In the genomic region with DNA sequence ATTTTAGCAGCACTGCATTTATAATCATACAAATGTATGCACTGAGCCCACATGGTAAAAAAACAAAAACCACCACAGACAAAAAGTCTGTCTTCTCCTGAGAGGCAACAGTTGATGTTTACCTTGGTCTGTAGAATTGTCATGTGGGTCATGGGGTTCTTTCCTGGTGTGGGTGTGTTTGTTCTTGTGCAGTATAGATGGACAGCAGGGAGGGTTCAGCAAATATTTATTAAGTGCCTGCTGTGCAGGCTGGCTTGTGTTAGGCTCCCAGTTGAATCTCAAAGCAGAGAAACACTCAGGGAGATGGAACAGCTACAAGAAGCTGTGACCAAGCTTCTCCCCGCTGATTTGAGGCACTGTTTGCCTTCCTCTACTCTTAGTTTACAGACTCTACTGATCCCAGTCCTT, we compare ENCODE assay signal across 12 cellular contexts.
DNase-seq lines count a peak whose midpoint lies in the region; ATAC-seq and TF ChIP-seq lines count a peak whose summit lies in the region.
"Had no signal": no experiment of that assay in that cellular context is flagged by ENCODE, and none has a peak within 500 bp of the region (broad histone marks: within the 10 kb centered on the region; RNA-seq: fewer than 3 reads in every experiment).

No MANE protein-coding gene starts in this region.

- intact Hi-C loops in activated T-helper 1 cell treated with anti-CD3 and anti-CD28 coated beads, Interleukin-12 subunit alpha, Interleukin-12 subunit beta, Interleukin-2, Interleukin-4 antibody, amounts not matched to agents 30 ng/mL and 10 ng/mL and 1 ng/mL, durations not matched to agents 14 hours and 24 hours and 36 hours (cut with micrococcal nuclease) = loop anchor here (5.0 kb wide), 1 partner anchor 128 kb away; no protein-coding TSS in a partner anchor
- intact Hi-C loops in posterior vena cava (cut with DNase I) (loop anchor here in 1 of 2 donors (10.0 kb wide), 1 partner anchor 665 kb away; no protein-coding TSS in a partner anchor), CD14-positive monocyte (cut with micrococcal nuclease) (no loop called here)

- no peak for TF ChIP-seq CTCF in CD14-positive monocyte (IDR thresholded peaks at IDR 0.05)

- no peak for ATAC-seq in activated T-helper 17 cell treated with anti-CD3 and anti-CD28 coated beads, Interleukin-2, amount 50 U/mL, for 72 hours (replicated peaks)
- ATAC-seq: activated T-cell treated with anti-CD3 and anti-CD28 coated beads, Interleukin-2, amount 50 U/mL, for 4 hours; Right ventricle myocardium inferior had no signal

- CTCF ChIA-PET in activated CD4-positive, alpha-beta T cell treated with anti-CD3 and anti-CD28 coated beads, Interleukin-2, amount 10 ng/mL, durations not matched to agents 7 days and 5 days (lab: Charles Lee) = interaction anchor here (2.1 kb wide), 1 partner anchor 10 kb away, joined by 5 read pairs; no protein-coding TSS in a partner anchor

- H3K27ac Mint-ChIP-seq in activated CD4-positive, alpha-beta T cell treated with anti-CD3 and anti-CD28 coated beads, Interleukin-2, amount 10 ng/mL, durations not matched to agents 7 days and 5 days = peak overlapping the region; percentile 25
- H3K27ac Mint-ChIP-seq in activated T-helper 1 cell treated with anti-CD3 and anti-CD28 coated beads, Interleukin-12 subunit alpha, Interleukin-12 subunit beta, Interleukin-2, Interleukin-4 antibody, amounts not matched to agents 30 ng/mL and 10 ng/mL and 1 ng/mL, durations not matched to agents 14 hours and 24 hours and 36 hours = peak overlapping the region; percentile 53
- no peak overlapping the region for H3K27ac Mint-ChIP-seq in activated T-helper 17 cell treated with anti-CD3 and anti-CD28 coated beads, Interleukin-2, amount 50 U/mL, for 72 hours
- H3K27ac Mint-ChIP-seq in CD14-positive monocyte = no peak overlapping the region

- peaks cover 30% of the 10 kb centered on the region for H3K4me1 Mint-ChIP-seq in activated CD4-positive, alpha-beta T cell treated with anti-CD3 and anti-CD28 coated beads, Interleukin-2, amount 10 ng/mL, durations not matched to agents 7 days and 5 days
- peaks cover 40% of the 10 kb centered on the region for H3K4me1 Mint-ChIP-seq in activated T-helper 1 cell treated with anti-CD3 and anti-CD28 coated beads, Interleukin-12 subunit alpha, Interleukin-12 subunit beta, Interleukin-2, Interleukin-4 antibody, amounts not matched to agents 30 ng/mL and 10 ng/mL and 1 ng/mL, durations not matched to agents 14 hours and 24 hours and 36 hours (ENCODE audit: low read depth)
- H3K4me1 Mint-ChIP-seq in activated T-helper 17 cell treated with anti-CD3 and anti-CD28 coated beads, Interleukin-2, amount 50 U/mL, for 72 hours = peaks cover 24% of the 10 kb centered on the region
- H3K4me1 Mint-ChIP-seq in CD14-positive monocyte = peaks cover 8% of the 10 kb centered on the region

- peaks cover 51% of the 10 kb centered on the region for H3K36me3 Mint-ChIP-seq in activated CD4-positive, alpha-beta T cell treated with anti-CD3 and anti-CD28 coated beads, Interleukin-2, amount 10 ng/mL, durations not matched to agents 7 days and 5 days (ENCODE audit: low read depth)
- H3K36me3 Mint-ChIP-seq in activated T-helper 1 cell treated with anti-CD3 and anti-CD28 coated beads, Interleukin-12 subunit alpha, Interleukin-12 subunit beta, Interleukin-2, Interleukin-4 antibody, amounts not matched to agents 30 ng/mL and 10 ng/mL and 1 ng/mL, durations not matched to agents 14 hours and 24 hours and 36 hours (ENCODE audit: low read depth) = peaks cover 45% of the 10 kb centered on the region
- peaks cover 94% of the 10 kb centered on the region for H3K36me3 Mint-ChIP-seq in activated T-helper 17 cell treated with anti-CD3 and anti-CD28 coated beads, Interleukin-2, amount 50 U/mL, for 72 hours (ENCODE audit: low read depth)
- peaks cover 38 to 58% of the 10 kb centered on the region in 2 donors for H3K36me3 Mint-ChIP-seq in CD14-positive monocyte

- DNase-seq in activated CD4-positive, alpha-beta T cell treated with anti-CD3 and anti-CD28 coated beads, Interleukin-2, amount 10 ng/mL, durations not matched to agents 7 days and 5 days = no peak
- no peak for DNase-seq in activated CD4-positive, alpha-beta T cell treated with anti-CD3 and anti-CD28 coated beads for 1 hour
- peak; percentile 27 for DNase-seq in NCI-H2081 treated with DMSO at 0.1 percent for 48 hours (lab: John Stamatoyannopoulos, UW)
- DNase-seq in activated T-helper 1 cell treated with anti-CD3 and anti-CD28 coated beads, Interleukin-12 subunit alpha, Interleukin-12 subunit beta, Interleukin-2, Interleukin-4 antibody, amounts not matched to agents 30 ng/mL and 10 ng/mL and 1 ng/mL, durations not matched to agents 14 hours and 24 hours and 36 hours (ENCODE audit: low spot score) = no peak
- DNase-seq in posterior vena cava (ENCODE audit: low spot score) = peak; percentile 2
- no peak for DNase-seq in NOMO-1 (lab: John Stamatoyannopoulos, UW; ENCODE audit: unreplicated experiment in 2 of 2)
- no peak for DNase-seq in CD14-positive monocyte (ENCODE audit: low spot score)
- DNase-seq: activated T-cell treated with anti-CD3 and anti-CD28 coated beads, Interleukin-2, amount 50 U/mL, for 4 hours; foreskin melanocyte; immature natural killer cell had no signal

- no peaks in the 10 kb centered on the region for H3K9me3 Mint-ChIP-seq in activated CD4-positive, alpha-beta T cell treated with anti-CD3 and anti-CD28 coated beads, Interleukin-2, amount 10 ng/mL, durations not matched to agents 7 days and 5 days
- H3K9me3 Mint-ChIP-seq in activated T-helper 1 cell treated with anti-CD3 and anti-CD28 coated beads, Interleukin-12 subunit alpha, Interleukin-12 subunit beta, Interleukin-2, Interleukin-4 antibody, amounts not matched to agents 30 ng/mL and 10 ng/mL and 1 ng/mL, durations not matched to agents 14 hours and 24 hours and 36 hours = no peaks in the 10 kb centered on the region
- H3K9me3 Mint-ChIP-seq in activated T-helper 17 cell treated with anti-CD3 and anti-CD28 coated beads, Interleukin-2, amount 50 U/mL, for 72 hours = no peaks in the 10 kb centered on the region
- H3K9me3 Mint-ChIP-seq in CD14-positive monocyte = no peaks in the 10 kb centered on the region
- H3K9me3 Mint-ChIP-seq: activated T-cell treated with anti-CD3 and anti-CD28 coated beads, Interleukin-2, amount 50 U/mL, for 4 hours; immature natural killer cell had no signal

- no peak overlapping the region for H3K4me3 Mint-ChIP-seq in activated CD4-positive, alpha-beta T cell treated with anti-CD3 and anti-CD28 coated beads, Interleukin-2, amount 10 ng/mL, durations not matched to agents 7 days and 5 days
- H3K4me3 Mint-ChIP-seq in activated T-helper 1 cell treated with anti-CD3 and anti-CD28 coated beads, Interleukin-12 subunit alpha, Interleukin-12 subunit beta, Interleukin-2, Interleukin-4 antibody, amounts not matched to agents 30 ng/mL and 10 ng/mL and 1 ng/mL, durations not matched to agents 14 hours and 24 hours and 36 hours = no peak overlapping the region
- H3K4me3 Mint-ChIP-seq in activated T-helper 17 cell treated with anti-CD3 and anti-CD28 coated beads, Interleukin-2, amount 50 U/mL, for 72 hours = no peak overlapping the region
- H3K4me3 Mint-ChIP-seq in CD14-positive monocyte = no peak overlapping the region
- H3K4me3 Mint-ChIP-seq: activated T-cell treated with anti-CD3 and anti-CD28 coated beads, Interleukin-2, amount 50 U/mL, for 4 hours; immature natural killer cell had no signal

- H3K27me3 Mint-ChIP-seq in activated CD4-positive, alpha-beta T cell treated with anti-CD3 and anti-CD28 coated beads, Interleukin-2, amount 10 ng/mL, durations not matched to agents 7 days and 5 days = no peaks in the 10 kb centered on the region
- H3K27me3 Mint-ChIP-seq in activated T-helper 1 cell treated with anti-CD3 and anti-CD28 coated beads, Interleukin-12 subunit alpha, Interleukin-12 subunit beta, Interleukin-2, Interleukin-4 antibody, amounts not matched to agents 30 ng/mL and 10 ng/mL and 1 ng/mL, durations not matched to agents 14 hours and 24 hours and 36 hours (ENCODE audit: insufficient read depth) = no peaks in the 10 kb centered on the region
- H3K27me3 Mint-ChIP-seq in activated T-helper 17 cell treated with anti-CD3 and anti-CD28 coated beads, Interleukin-2, amount 50 U/mL, for 72 hours = no peaks in the 10 kb centered on the region
- peaks cover 0 to 2% (median 0%) of the 10 kb centered on the region in 3 donors for H3K27me3 Mint-ChIP-seq in CD14-positive monocyte (ENCODE audit: low read depth in 3 of 3)

- POLR2A ChIA-PET in activated CD4-positive, alpha-beta T cell treated with anti-CD3 and anti-CD28 coated beads, Interleukin-2, amount 10 ng/mL, durations not matched to agents 7 days and 5 days (lab: Charles Lee) = no interaction called here

Comparison
In these comparisons a context has a peak if more than half of its experiments do, and no peak if none do; other contexts are left out.
1. DNase-seq: peak in NCI-H2081 treated with DMSO at 0.1 percent for 48 hours (single experiment) and posterior vena cava (single experiment); none in activated CD4-positive, alpha-beta T cell treated with anti-CD3 and anti-CD28 coated beads, Interleukin-2, amount 10 ng/mL, durations not matched to agents 7 days and 5 days (single experiment), activated CD4-positive, alpha-beta T cell treated with anti-CD3 and anti-CD28 coated beads for 1 hour (single experiment), activated T-helper 1 cell treated with anti-CD3 and anti-CD28 coated beads, Interleukin-12 subunit alpha, Interleukin-12 subunit beta, Interleukin-2, Interleukin-4 antibody, amounts not matched to agents 30 ng/mL and 10 ng/mL and 1 ng/mL, durations not matched to agents 14 hours and 24 hours and 36 hours (single experiment), NOMO-1 (0 of 2) and CD14-positive monocyte (single experiment).
2. H3K27ac Mint-ChIP-seq: peak in activated CD4-positive, alpha-beta T cell treated with anti-CD3 and anti-CD28 coated beads, Interleukin-2, amount 10 ng/mL, durations not matched to agents 7 days and 5 days (single experiment) and activated T-helper 1 cell treated with anti-CD3 and anti-CD28 coated beads, Interleukin-12 subunit alpha, Interleukin-12 subunit beta, Interleukin-2, Interleukin-4 antibody, amounts not matched to agents 30 ng/mL and 10 ng/mL and 1 ng/mL, durations not matched to agents 14 hours and 24 hours and 36 hours (single experiment); none in activated T-helper 17 cell treated with anti-CD3 and anti-CD28 coated beads, Interleukin-2, amount 50 U/mL, for 72 hours (single experiment) and CD14-positive monocyte (0 of 7).